In the genomic region with DNA sequence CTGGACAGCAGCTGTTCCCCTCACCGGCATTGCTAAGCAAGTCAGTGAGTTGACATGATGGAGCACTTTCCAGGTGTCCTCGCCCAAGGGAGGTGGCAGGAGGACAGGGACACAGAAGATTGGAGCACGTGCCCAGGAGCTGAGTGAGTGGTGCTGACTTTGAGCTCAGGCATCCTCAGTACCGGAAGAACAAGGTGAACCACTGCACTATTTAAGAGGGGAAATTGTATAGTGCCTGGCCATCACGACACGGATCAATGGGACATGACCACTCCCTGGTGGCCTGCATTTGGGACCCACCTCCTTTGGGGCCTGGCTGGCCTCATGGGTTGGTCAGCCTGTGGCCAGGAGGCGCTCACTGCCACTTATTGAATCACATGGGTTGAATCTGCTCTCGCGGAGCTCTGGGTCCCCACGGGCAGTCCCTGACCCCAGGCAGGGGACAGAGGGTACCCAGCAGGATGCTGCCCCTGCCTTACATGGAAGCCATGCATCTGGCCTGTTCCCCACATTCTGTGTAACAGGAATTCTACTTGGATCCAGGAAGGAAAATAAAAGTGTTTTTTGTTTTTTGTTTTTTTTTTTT, we compare ENCODE assay signal across 1 cellular context.
TF ChIP-seq lines count a peak whose summit lies in the region.

No MANE protein-coding gene starts in this region.

TF ChIP-seq in GM23338, 12 proteins besides CTCF, POLR2A, EP300 and RAD21 (continued from another document):
- TF ChIP-seq, protein P1, sequence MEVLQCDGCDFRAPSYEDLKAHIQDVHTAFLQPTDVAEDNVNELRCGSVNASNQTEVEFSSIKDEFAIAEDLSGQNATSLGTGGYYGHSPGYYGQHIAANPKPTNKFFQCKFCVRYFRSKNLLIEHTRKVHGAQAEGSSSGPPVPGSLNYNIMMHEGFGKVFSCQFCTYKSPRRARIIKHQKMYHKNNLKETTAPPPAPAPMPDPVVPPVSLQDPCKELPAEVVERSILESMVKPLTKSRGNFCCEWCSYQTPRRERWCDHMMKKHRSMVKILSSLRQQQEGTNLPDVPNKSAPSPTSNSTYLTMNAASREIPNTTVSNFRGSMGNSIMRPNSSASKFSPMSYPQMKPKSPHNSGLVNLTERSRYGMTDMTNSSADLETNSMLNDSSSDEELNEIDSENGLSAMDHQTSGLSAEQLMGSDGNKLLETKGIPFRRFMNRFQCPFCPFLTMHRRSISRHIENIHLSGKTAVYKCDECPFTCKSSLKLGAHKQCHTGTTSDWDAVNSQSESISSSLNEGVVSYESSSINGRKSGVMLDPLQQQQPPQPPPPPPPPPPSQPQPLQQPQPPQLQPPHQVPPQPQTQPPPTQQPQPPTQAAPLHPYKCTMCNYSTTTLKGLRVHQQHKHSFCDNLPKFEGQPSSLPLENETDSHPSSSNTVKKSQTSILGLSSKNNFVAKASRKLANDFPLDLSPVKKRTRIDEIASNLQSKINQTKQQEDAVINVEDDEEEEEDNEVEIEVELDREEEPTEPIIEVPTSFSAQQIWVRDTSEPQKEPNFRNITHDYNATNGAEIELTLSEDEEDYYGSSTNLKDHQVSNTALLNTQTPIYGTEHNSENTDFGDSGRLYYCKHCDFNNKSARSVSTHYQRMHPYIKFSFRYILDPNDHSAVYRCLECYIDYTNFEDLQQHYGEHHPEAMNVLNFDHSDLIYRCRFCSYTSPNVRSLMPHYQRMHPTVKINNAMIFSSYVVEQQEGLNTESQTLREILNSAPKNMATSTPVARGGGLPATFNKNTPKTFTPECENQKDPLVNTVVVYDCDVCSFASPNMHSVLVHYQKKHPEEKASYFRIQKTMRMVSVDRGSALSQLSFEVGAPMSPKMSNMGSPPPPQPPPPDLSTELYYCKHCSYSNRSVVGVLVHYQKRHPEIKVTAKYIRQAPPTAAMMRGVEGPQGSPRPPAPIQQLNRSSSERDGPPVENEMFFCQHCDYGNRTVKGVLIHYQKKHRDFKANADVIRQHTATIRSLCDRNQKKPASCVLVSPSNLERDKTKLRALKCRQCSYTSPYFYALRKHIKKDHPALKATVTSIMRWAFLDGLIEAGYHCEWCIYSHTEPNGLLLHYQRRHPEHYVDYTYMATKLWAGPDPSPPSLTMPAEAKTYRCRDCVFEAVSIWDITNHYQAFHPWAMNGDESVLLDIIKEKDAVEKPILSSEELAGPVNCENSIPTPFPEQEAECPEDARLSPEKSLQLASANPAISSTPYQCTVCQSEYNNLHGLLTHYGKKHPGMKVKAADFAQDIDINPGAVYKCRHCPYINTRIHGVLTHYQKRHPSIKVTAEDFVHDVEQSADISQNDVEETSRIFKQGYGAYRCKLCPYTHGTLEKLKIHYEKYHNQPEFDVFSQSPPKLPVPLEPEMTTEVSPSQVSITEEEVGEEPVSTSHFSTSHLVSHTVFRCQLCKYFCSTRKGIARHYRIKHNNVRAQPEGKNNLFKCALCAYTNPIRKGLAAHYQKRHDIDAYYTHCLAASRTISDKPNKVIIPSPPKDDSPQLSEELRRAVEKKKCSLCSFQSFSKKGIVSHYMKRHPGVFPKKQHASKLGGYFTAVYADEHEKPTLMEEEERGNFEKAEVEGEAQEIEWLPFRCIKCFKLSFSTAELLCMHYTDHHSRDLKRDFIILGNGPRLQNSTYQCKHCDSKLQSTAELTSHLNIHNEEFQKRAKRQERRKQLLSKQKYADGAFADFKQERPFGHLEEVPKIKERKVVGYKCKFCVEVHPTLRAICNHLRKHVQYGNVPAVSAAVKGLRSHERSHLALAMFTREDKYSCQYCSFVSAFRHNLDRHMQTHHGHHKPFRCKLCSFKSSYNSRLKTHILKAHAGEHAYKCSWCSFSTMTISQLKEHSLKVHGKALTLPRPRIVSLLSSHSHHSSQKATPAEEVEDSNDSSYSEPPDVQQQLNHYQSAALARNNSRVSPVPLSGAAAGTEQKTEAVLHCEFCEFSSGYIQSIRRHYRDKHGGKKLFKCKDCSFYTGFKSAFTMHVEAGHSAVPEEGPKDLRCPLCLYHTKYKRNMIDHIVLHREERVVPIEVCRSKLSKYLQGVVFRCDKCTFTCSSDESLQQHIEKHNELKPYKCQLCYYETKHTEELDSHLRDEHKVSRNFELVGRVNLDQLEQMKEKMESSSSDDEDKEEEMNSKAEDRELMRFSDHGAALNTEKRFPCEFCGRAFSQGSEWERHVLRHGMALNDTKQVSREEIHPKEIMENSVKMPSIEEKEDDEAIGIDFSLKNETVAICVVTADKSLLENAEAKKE (CRISPR knock-in tag; IDR thresholded peaks at IDR 0.05), result no peak
- TF ChIP-seq POLR2AphosphoS5 (IDR thresholded peaks at IDR 0.05; ENCODE audit: low read depth) (no peak), ZNF331 (CRISPR knock-in tag; IDR thresholded peaks at IDR 0.05; ENCODE audit: low read depth) (no peak), JUNB (IDR thresholded peaks at IDR 0.05; ENCODE audit: unreplicated experiment) (no peak), CREB1 (CRISPR knock-in tag; IDR thresholded peaks at IDR 0.05; ENCODE audit: low read depth) (no peak), EZH2 (IDR thresholded peaks at IDR 0.05; ENCODE audit: low read depth, unreplicated experiment) (no peak), NANOG (IDR thresholded peaks at IDR 0.05; ENCODE audit: borderline replicate concordance) (no peak), ZNF114 (CRISPR knock-in tag; IDR thresholded peaks at IDR 0.05) (no peak), STAT1 (IDR thresholded peaks at IDR 0.05; ENCODE audit: unreplicated experiment) (no peak)
- TF ChIP-seq, protein P2, sequence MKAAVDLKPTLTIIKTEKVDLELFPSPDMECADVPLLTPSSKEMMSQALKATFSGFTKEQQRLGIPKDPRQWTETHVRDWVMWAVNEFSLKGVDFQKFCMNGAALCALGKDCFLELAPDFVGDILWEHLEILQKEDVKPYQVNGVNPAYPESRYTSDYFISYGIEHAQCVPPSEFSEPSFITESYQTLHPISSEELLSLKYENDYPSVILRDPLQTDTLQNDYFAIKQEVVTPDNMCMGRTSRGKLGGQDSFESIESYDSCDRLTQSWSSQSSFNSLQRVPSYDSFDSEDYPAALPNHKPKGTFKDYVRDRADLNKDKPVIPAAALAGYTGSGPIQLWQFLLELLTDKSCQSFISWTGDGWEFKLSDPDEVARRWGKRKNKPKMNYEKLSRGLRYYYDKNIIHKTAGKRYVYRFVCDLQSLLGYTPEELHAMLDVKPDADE (IDR thresholded peaks at IDR 0.05), result no peak
- TF ChIP-seq, protein P3, sequence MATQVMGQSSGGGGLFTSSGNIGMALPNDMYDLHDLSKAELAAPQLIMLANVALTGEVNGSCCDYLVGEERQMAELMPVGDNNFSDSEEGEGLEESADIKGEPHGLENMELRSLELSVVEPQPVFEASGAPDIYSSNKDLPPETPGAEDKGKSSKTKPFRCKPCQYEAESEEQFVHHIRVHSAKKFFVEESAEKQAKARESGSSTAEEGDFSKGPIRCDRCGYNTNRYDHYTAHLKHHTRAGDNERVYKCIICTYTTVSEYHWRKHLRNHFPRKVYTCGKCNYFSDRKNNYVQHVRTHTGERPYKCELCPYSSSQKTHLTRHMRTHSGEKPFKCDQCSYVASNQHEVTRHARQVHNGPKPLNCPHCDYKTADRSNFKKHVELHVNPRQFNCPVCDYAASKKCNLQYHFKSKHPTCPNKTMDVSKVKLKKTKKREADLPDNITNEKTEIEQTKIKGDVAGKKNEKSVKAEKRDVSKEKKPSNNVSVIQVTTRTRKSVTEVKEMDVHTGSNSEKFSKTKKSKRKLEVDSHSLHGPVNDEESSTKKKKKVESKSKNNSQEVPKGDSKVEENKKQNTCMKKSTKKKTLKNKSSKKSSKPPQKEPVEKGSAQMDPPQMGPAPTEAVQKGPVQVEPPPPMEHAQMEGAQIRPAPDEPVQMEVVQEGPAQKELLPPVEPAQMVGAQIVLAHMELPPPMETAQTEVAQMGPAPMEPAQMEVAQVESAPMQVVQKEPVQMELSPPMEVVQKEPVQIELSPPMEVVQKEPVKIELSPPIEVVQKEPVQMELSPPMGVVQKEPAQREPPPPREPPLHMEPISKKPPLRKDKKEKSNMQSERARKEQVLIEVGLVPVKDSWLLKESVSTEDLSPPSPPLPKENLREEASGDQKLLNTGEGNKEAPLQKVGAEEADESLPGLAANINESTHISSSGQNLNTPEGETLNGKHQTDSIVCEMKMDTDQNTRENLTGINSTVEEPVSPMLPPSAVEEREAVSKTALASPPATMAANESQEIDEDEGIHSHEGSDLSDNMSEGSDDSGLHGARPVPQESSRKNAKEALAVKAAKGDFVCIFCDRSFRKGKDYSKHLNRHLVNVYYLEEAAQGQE (IDR thresholded peaks at IDR 0.05; ENCODE audit: unreplicated experiment), result no peak
